14 cellular contexts compared by ENCODE assay signal in the genomic region with DNA sequence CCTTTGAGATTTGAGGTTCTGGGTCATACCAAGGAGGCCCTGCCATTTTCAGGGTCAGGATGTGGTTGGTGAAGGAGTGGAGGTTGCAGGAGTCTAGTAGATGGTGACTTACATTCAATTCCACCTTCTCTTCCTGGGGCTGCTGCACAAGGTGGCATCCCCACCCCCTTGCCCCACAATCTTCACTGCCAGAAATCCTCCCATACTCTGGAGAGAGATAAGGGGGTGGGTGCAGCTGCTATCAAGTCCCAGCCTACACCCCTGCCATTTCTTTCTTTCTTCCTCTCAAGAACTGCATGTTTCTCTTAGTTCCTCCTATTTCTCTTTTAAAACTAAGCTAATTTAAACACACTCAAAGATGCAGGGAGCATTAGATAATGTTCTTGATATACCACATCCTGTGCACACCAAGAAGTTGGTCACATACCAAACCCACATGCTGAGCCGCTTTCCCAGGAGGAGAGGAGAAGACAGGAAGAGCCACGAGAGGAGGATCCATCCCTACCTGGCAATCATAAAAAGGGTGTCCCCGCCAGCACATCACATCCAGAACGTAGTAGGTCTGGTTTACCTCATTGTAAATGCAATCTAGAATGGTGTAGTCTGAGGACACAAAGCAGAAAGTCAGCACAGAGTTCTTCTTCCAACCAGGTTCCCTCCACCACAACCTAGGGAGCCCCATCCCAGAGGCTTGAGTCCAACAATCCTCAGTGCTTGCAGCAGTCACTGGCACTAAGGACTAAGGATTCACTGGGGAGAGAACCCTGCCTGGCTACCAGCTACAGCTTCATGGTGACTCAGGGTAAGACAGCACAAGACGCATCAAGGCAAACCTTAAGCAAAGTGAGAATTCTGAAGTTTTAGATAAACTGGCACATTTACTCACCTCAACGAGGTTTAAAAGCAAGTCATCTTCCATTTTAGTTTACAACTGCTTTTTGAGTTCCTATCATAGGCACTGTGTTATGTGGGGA. TPM values are rescaled to one million over a fixed set of nuclear protein-coding genes. Genes with fewer than 3 reads are reported as not detected.
A peak's percentile ranks its signal among the peaks of the same experiment; 100 is the strongest.
DNase-seq lines count a peak whose midpoint lies in the region; ATAC-seq and TF ChIP-seq lines count a peak whose summit lies in the region.
"Had no signal": no experiment of that assay in that cellular context is flagged by ENCODE, and none has a peak within 500 bp of the region (broad histone marks: within the 10 kb centered on the region; RNA-seq: fewer than 3 reads in every experiment).

No MANE protein-coding gene starts in this region.

- H3K18ac ChIP-seq in H9 (ENCODE audit: insufficient read length, low read depth, low read length), result no peak overlapping the region

- no peaks in the 10 kb centered on the region for H3K27me3 Mint-ChIP-seq in activated CD4-positive, alpha-beta memory T cell treated with anti-CD3 and anti-CD28 coated beads for 36 hours
- no peaks in the 10 kb centered on the region for H3K27me3 Mint-ChIP-seq in effector memory CD8-positive, alpha-beta T cell
- H3K27me3 Mint-ChIP-seq in osteocyte (ENCODE audit: unreplicated experiment) (no peaks in the 10 kb centered on the region), H9 (ENCODE audit: low read depth) (no peaks in the 10 kb centered on the region)

- H4K20me1 ChIP-seq in H9 (ENCODE audit: control insufficient read depth, insufficient read depth, insufficient read length), result no peaks in the 10 kb centered on the region

- ATAC-seq in effector memory CD8-positive, alpha-beta T cell (replicated peaks), result peak; percentile 82
- ATAC-seq: right lobe of liver had no signal

- no peak overlapping the region for H2AFZ ChIP-seq in H9 (ENCODE audit: low read length)

- CTCF ChIA-PET in activated CD4-positive, alpha-beta memory T cell treated with anti-CD3 and anti-CD28 coated beads for 36 hours (lab: Charles Lee), result interaction anchor here (0.6 to 1.8 kb wide), 4 partner anchors 9 to 239 kb away, joined by 3 to 9 read pairs (median 6); no protein-coding TSS in a partner anchor
- CTCF ChIA-PET in A673 (lab: Charles Lee), result no interaction called here

- intact Hi-C loops in activated CD4-positive, alpha-beta memory T cell treated with anti-CD3 and anti-CD28 coated beads for 36 hours (cut with micrococcal nuclease), result loop anchor here (1.0 kb wide), 1 partner anchor 10 kb away; no protein-coding TSS in a partner anchor
- intact Hi-C loops in A673 (cut with micrococcal nuclease; ENCODE audit: unreplicated experiment), result no loop called here

- no peak overlapping the region for H4K8ac ChIP-seq in H9 (replicated peaks; ENCODE audit: insufficient read length, low read depth, low read length)

- peak overlapping the region; percentile 82 for H3K27ac Mint-ChIP-seq in activated CD4-positive, alpha-beta memory T cell treated with anti-CD3 and anti-CD28 coated beads for 36 hours
- peak overlapping the region; percentile 75 to 86 for H3K27ac Mint-ChIP-seq in effector memory CD8-positive, alpha-beta T cell
- H3K27ac Mint-ChIP-seq in osteocyte (ENCODE audit: unreplicated experiment), result no peak overlapping the region
- H3K27ac Mint-ChIP-seq in H9, result no peak overlapping the region
- H3K27ac Mint-ChIP-seq: mesothelial cell of epicardium had no signal

- H3K4me3 ChIP-seq in A673 (ENCODE audit: low read depth, low read length, poor library complexity, severe bottlenecking), result no peak overlapping the region
- H3K4me3 ChIP-seq: dorsolateral prefrontal cortex, right lobe of liver, vagina had no signal

- no peaks in the 10 kb centered on the region for H3K79me1 ChIP-seq in H9 (ENCODE audit: insufficient read depth, low read depth, low read length, poor library complexity, severe bottlenecking)

- H3K4me1 Mint-ChIP-seq in activated CD4-positive, alpha-beta memory T cell treated with anti-CD3 and anti-CD28 coated beads for 36 hours (ENCODE audit: low read depth), result peaks cover 41% of the 10 kb centered on the region
- peaks cover 36 to 41% of the 10 kb centered on the region in 2 donors for H3K4me1 Mint-ChIP-seq in effector memory CD8-positive, alpha-beta T cell (ENCODE audit: low read depth in 2 of 2)
- H3K4me1 Mint-ChIP-seq in osteocyte (ENCODE audit: unreplicated experiment) (peaks cover 3% of the 10 kb centered on the region), H9 (no peaks in the 10 kb centered on the region)
- H3K4me1 Mint-ChIP-seq: mesothelial cell of epicardium had no signal

- H3K4ac ChIP-seq in H9 (ENCODE audit: low read depth, low read length), result no peak overlapping the region

- H3K36me3 ChIP-seq in A673 (ENCODE audit: insufficient read depth, low read length, poor library complexity, severe bottlenecking), result peaks cover 56% of the 10 kb centered on the region

- peaks cover 45% of the 10 kb centered on the region for H3K36me3 Mint-ChIP-seq in activated CD4-positive, alpha-beta memory T cell treated with anti-CD3 and anti-CD28 coated beads for 36 hours
- peaks cover 57% of the 10 kb centered on the region for H3K36me3 Mint-ChIP-seq in effector memory CD8-positive, alpha-beta T cell (ENCODE audit: insufficient read depth)
- H3K36me3 Mint-ChIP-seq in osteocyte (ENCODE audit: unreplicated experiment) (peaks cover 45% of the 10 kb centered on the region), H9 (ENCODE audit: insufficient read depth in 1 of 3, low read depth in 3 of 3) (peaks cover 28 to 64% (median 47%) of the 10 kb centered on the region in 3 experiments)

- POLR2A ChIA-PET in activated CD4-positive, alpha-beta memory T cell treated with anti-CD3 and anti-CD28 coated beads for 36 hours (lab: Charles Lee), result interaction anchor here (1.0 to 1.6 kb wide), 5 partner anchors 10 to 153 kb away, joined by 4 to 7 read pairs (median 4); a partner anchor contains a TSS
- POLR2A ChIA-PET in A673 (lab: Charles Lee; ENCODE audit: low non-redundant PET), result interaction anchor here (0.6 kb wide), 2 partner anchors 15 to 651 kb away, joined by 3 read pairs; a partner anchor contains a TSS

- no peak overlapping the region for H2BK15ac ChIP-seq in H9 (ENCODE audit: low read depth, low read length)

- no peak overlapping the region for H3K4me2 ChIP-seq in H9 (ENCODE audit: insufficient read depth, insufficient read length, low read length)

- H3K79me2 ChIP-seq in H9 (ENCODE audit: insufficient read depth, low read length), result no peaks in the 10 kb centered on the region

- H3K56ac ChIP-seq in H9 (ENCODE audit: insufficient read length, low read depth, low read length), result no peak overlapping the region

- no peak overlapping the region for H3K14ac ChIP-seq in H9 (ENCODE audit: insufficient read depth, low read length)

- H3K9me3 Mint-ChIP-seq in activated CD4-positive, alpha-beta memory T cell treated with anti-CD3 and anti-CD28 coated beads for 36 hours, result no peaks in the 10 kb centered on the region
- no peaks in the 10 kb centered on the region for H3K9me3 Mint-ChIP-seq in effector memory CD8-positive, alpha-beta T cell
- H3K9me3 Mint-ChIP-seq in osteocyte (ENCODE audit: unreplicated experiment), result no peaks in the 10 kb centered on the region
- no peaks in the 10 kb centered on the region for H3K9me3 Mint-ChIP-seq in H9
- H3K9me3 Mint-ChIP-seq: mesothelial cell of epicardium had no signal

- H3K23ac ChIP-seq in H9 (ENCODE audit: insufficient read length, low read depth, low read length), result no peak overlapping the region

- no peak overlapping the region for H2BK20ac ChIP-seq in H9 (ENCODE audit: low read depth, low read length, poor library complexity, severe bottlenecking)

- no peak overlapping the region for H3T11ph ChIP-seq in H9 (ENCODE audit: low read length)

- H2AK5ac ChIP-seq in H9 (ENCODE audit: insufficient read length, low read length), result no peak overlapping the region

- WGBS in H9 (ENCODE audit: extremely low coverage, insufficient read length, low lambda C conversion rate), result no CpG with 5 or more reads among the region's 6 CpGs

- no TSS peak for BruUV-seq in A673 (replicated peaks; lab: Mats Ljungman, UMichigan)

- no peaks in the 10 kb centered on the region for H3K23me2 ChIP-seq in H9 (ENCODE audit: insufficient read length, low read depth, low read length, poor library complexity, severe bottlenecking)

- H3K27me3 ChIP-seq in A673 (replicated peaks; ENCODE audit: insufficient read depth, low read depth, low read length, poor library complexity) (no peaks in the 10 kb centered on the region), H9 (ENCODE audit: insufficient read depth, low read length) (no peaks in the 10 kb centered on the region)
- H3K27me3 ChIP-seq: dorsolateral prefrontal cortex, right lobe of liver, vagina had no signal

- no peak overlapping the region for H2BK5ac ChIP-seq in H9 (ENCODE audit: insufficient read length, low read length)

- no peak for TF ChIP-seq CTCF in osteocyte (IDR thresholded peaks at IDR 0.05)
- TF ChIP-seq CTCF in A673 (conservative IDR thresholded peaks at IDR 0.05; ENCODE audit: low read depth, low read length), result no peak
- no peak for TF ChIP-seq CTCF in H9 (conservative IDR thresholded peaks at IDR 0.05)

- no peak overlapping the region for H4K5ac ChIP-seq in H9 (ENCODE audit: insufficient read length, low read depth, low read length)

- no peak overlapping the region for H4K91ac ChIP-seq in H9 (ENCODE audit: insufficient read length, low read depth, low read length)

- H3K9me3 ChIP-seq in A673 (ENCODE audit: low read depth, low read length, poor library complexity, severe bottlenecking) (no peaks in the 10 kb centered on the region), H9 (ENCODE audit: control insufficient read depth, low read depth, low read length) (no peaks in the 10 kb centered on the region)
- H3K9me3 ChIP-seq: right lobe of liver, vagina had no signal

- H3K27ac ChIP-seq in A673 (ENCODE audit: low read depth, low read length, poor library complexity, severe bottlenecking) (no peak overlapping the region), H9 (ENCODE audit: insufficient read length, low read depth, low read length) (no peak overlapping the region)
- H3K27ac ChIP-seq: right lobe of liver, vagina had no signal

- no peaks in the 10 kb centered on the region for H3K4me1 ChIP-seq in A673 (ENCODE audit: insufficient read depth, low read length, poor library complexity, severe bottlenecking)
- no peaks in the 10 kb centered on the region for H3K4me1 ChIP-seq in H9 (ENCODE audit: insufficient read depth, low read length)
- H3K4me1 ChIP-seq: right lobe of liver, vagina had no signal

- H2BK12ac ChIP-seq in H9 (ENCODE audit: insufficient read length, low read depth, low read length), result no peak overlapping the region

- peak; percentile 14 for DNase-seq in activated naive CD4-positive, alpha-beta T cell treated with Interleukin-2 at 50 U/mL for 16 hours
- DNase-seq in activated naive CD4-positive, alpha-beta T cell (lab: John Stamatoyannopoulos, UW), result no peak
- DNase-seq in activated CD4-positive, alpha-beta memory T cell treated with anti-CD3 and anti-CD28 coated beads for 36 hours, result peak; percentile 56
- DNase-seq in effector memory CD8-positive, alpha-beta T cell, result peak in 2 of 3 experiments; percentile 6 to 22
- DNase-seq in osteocyte (ENCODE audit: extremely low spot score, unreplicated experiment) (no peak), A673 (ENCODE audit: low spot score) (no peak), T1000 (lab: John Stamatoyannopoulos, UW) (no peak), H9 (no peak)
- DNase-seq: NCI-H1092 treated with DMSO at 0.1 percent for 48 hours, NCI-H774, right lobe of liver had no signal

- no peak overlapping the region for H3K9ac ChIP-seq in H9 (ENCODE audit: extremely low read depth, insufficient read length, low read length)

- peak overlapping the region; percentile 22 for H3K4me3 Mint-ChIP-seq in activated CD4-positive, alpha-beta memory T cell treated with anti-CD3 and anti-CD28 coated beads for 36 hours
- peak overlapping the region; percentile 66 to 67 for H3K4me3 Mint-ChIP-seq in effector memory CD8-positive, alpha-beta T cell
- no peak overlapping the region for H3K4me3 Mint-ChIP-seq in osteocyte (ENCODE audit: unreplicated experiment)
- no peak overlapping the region for H3K4me3 Mint-ChIP-seq in H9
- H3K4me3 Mint-ChIP-seq: mesothelial cell of epicardium had no signal

- no peak overlapping the region for H2BK120ac ChIP-seq in H9 (ENCODE audit: low read depth, low read length, poor library complexity, severe bottlenecking)

RNA-seq across cellular contexts. Expression of a gene that starts 18.5 kb away (rescaled TPM):
- 10 to 100 TPM; 33.4 to 34.2 TPM for total RNA-seq in activated CD4-positive, alpha-beta memory T cell treated with anti-CD3 and anti-CD28 coated beads for 36 hours
- total RNA-seq in osteocyte (27.0 and 27.9 TPM in 2 replicates), A673 (2021) (32.8 and 34.6 TPM in 2 replicates), H9 (2021) (29.8 and 32.7 TPM in 2 replicates)

RNA-seq across cellular contexts. Expression of a gene that starts 27.9 kb away (rescaled TPM):
- total RNA-seq in activated CD4-positive, alpha-beta memory T cell treated with anti-CD3 and anti-CD28 coated beads for 36 hours, result 10 to 100 TPM; 19.2 to 20.9 TPM
- total RNA-seq in osteocyte, result 50.1 and 53.4 TPM in 2 replicates
- 60.9 and 64.9 TPM in 2 replicates for total RNA-seq in A673 (2021)
- 40.9 and 42.2 TPM in 2 replicates for total RNA-seq in H9 (2021)

RNA-seq across cellular contexts. Expression of a gene that starts 33.0 kb away (rescaled TPM):
- total RNA-seq in activated CD4-positive, alpha-beta memory T cell treated with anti-CD3 and anti-CD28 coated beads for 36 hours, result 10 to 100 TPM; 71.7 to 72.4 TPM
- total RNA-seq in osteocyte (31.9 and 36.5 TPM in 2 replicates), A673 (2021) (76.5 and 84.5 TPM in 2 replicates), H9 (2021) (97.9 and 106 TPM in 2 replicates)

RNA-seq across cellular contexts. Expression of a gene that starts 40.7 kb away (rescaled TPM):
- 1 to 10 TPM; 3.0 to 3.2 TPM for total RNA-seq in activated CD4-positive, alpha-beta memory T cell treated with anti-CD3 and anti-CD28 coated beads for 36 hours
- total RNA-seq in osteocyte (36.3 and 36.7 TPM in 2 replicates), A673 (2021) (3.4 and 5.6 TPM in 2 replicates), H9 (2021) (17.7 and 18.7 TPM in 2 replicates)

Comparison
In these comparisons a context has a peak if more than half of its experiments do, and no peak if none do; other contexts are left out.
1. DNase-seq: peak in activated naive CD4-positive, alpha-beta T cell treated with Interleukin-2 at 50 U/mL for 16 hours (single experiment), activated CD4-positive, alpha-beta memory T cell treated with anti-CD3 and anti-CD28 coated beads for 36 hours (single experiment) and effector memory CD8-positive, alpha-beta T cell (2 of 3); none in activated naive CD4-positive, alpha-beta T cell (0 of 4), osteocyte (single experiment), A673 (single experiment), T1000 (single experiment) and H9 (single experiment).
2. H3K27ac Mint-ChIP-seq: peak in activated CD4-positive, alpha-beta memory T cell treated with anti-CD3 and anti-CD28 coated beads for 36 hours (single experiment) and effector memory CD8-positive, alpha-beta T cell (2 of 2); none in osteocyte (single experiment) and H9 (0 of 3).
3. H3K4me3 Mint-ChIP-seq: peak in activated CD4-positive, alpha-beta memory T cell treated with anti-CD3 and anti-CD28 coated beads for 36 hours (single experiment) and effector memory CD8-positive, alpha-beta T cell (2 of 2); none in osteocyte (single experiment) and H9 (0 of 2).